11 cellular contexts compared by ENCODE assay signal in genomic region chr3:40615110-40615915, GRCh38.
DNase-seq lines count a peak whose midpoint lies in the region; ATAC-seq and TF ChIP-seq lines count a peak whose summit lies in the region.
"Had no signal": no experiment of that assay in that cellular context is flagged by ENCODE, and none has a peak within 500 bp of the region (broad histone marks: within the 10 kb centered on the region; RNA-seq: fewer than 3 reads in every experiment).

No MANE protein-coding gene starts in this region.

- no peak for TF ChIP-seq CTCF in brain (conservative IDR thresholded peaks at IDR 0.05)

- H3K4me3 Mint-ChIP-seq in brain: peak overlapping the region; percentile 80 to 85 (median 81)
- H3K4me3 Mint-ChIP-seq: activated naive CD4-positive, alpha-beta T cell treated with anti-CD3 and anti-CD28 coated beads, Interleukin-2, amount 50 U/mL, for 24 hours had no signal

- H3K36me3 Mint-ChIP-seq in brain: no peaks in the 10 kb centered on the region
- H3K36me3 Mint-ChIP-seq: activated naive CD4-positive, alpha-beta T cell treated with anti-CD3 and anti-CD28 coated beads, Interleukin-2, amount 50 U/mL, for 24 hours had no signal

- ATAC-seq in GM19351 (IDR thresholded peaks at IDR 0.05; ENCODE audit: unreplicated experiment): no peak
- no peak for ATAC-seq in HG03039 (IDR thresholded peaks at IDR 0.05; ENCODE audit: unreplicated experiment)

- DNase-seq in NCI-H524 (lab: John Stamatoyannopoulos, UW): peak; percentile 61 to 73
- no peak for DNase-seq in NCI-H524 treated with DMSO at 0.1 percent for 48 hours (lab: John Stamatoyannopoulos, UW)
- DNase-seq in islet precursor cell: peak; percentile 63
- peak in 12 of 49 donors; percentile 0 to 76 (median 8) for DNase-seq in substantia nigra (lab: John Stamatoyannopoulos, UW)
- no peak for DNase-seq in effector CD8-positive, alpha-beta T cell (lab: John Stamatoyannopoulos, UW)
- DNase-seq: Kasumi-1, transverse colon had no signal

- H3K27ac ChIP-seq in substantia nigra (ENCODE audit: low read depth, low read length, poor library complexity, severe bottlenecking): peak overlapping the region; percentile 13
- H3K27ac ChIP-seq: transverse colon had no signal

- peak overlapping the region; percentile 97 to 99 (median 98) for H3K27ac Mint-ChIP-seq in brain
- H3K27ac Mint-ChIP-seq: activated naive CD4-positive, alpha-beta T cell treated with anti-CD3 and anti-CD28 coated beads, Interleukin-2, amount 50 U/mL, for 24 hours had no signal

- peaks cover 55% of the 10 kb centered on the region for H3K4me1 Mint-ChIP-seq in brain
- H3K4me1 Mint-ChIP-seq: activated naive CD4-positive, alpha-beta T cell treated with anti-CD3 and anti-CD28 coated beads, Interleukin-2, amount 50 U/mL, for 24 hours had no signal

- peaks cover 0 to 3% (median 0%) of the 10 kb centered on the region in 5 experiments for H3K9me3 Mint-ChIP-seq in brain
- H3K9me3 Mint-ChIP-seq: activated naive CD4-positive, alpha-beta T cell treated with anti-CD3 and anti-CD28 coated beads, Interleukin-2, amount 50 U/mL, for 24 hours had no signal

- peaks cover 3% of the 10 kb centered on the region for H3K27me3 Mint-ChIP-seq in brain

Comparison
In these comparisons a context has a peak if more than half of its experiments do, and no peak if none do; other contexts are left out.
1. DNase-seq: peak in NCI-H524 (2 of 2) and islet precursor cell (single experiment); none in NCI-H524 treated with DMSO at 0.1 percent for 48 hours (single experiment) and effector CD8-positive, alpha-beta T cell (single experiment).